Comparison of ENCODE assay signal across 14 cellular contexts in genomic region chr3:12289562-12289961, GRCh38. TPM values are rescaled to one million over a fixed set of nuclear protein-coding genes. Genes with fewer than 3 reads are reported as not detected.
A peak's percentile ranks its signal among the peaks of the same experiment; 100 is the strongest.
DNase-seq lines count a peak whose midpoint lies in the region; FAIRE-seq and TF ChIP-seq lines count a peak whose summit lies in the region.
"Had no signal": no experiment of that assay in that cellular context is flagged by ENCODE, and none has a peak within 500 bp of the region (broad histone marks: within the 10 kb centered on the region; RNA-seq: fewer than 3 reads in every experiment).

No MANE protein-coding gene starts in this region.

- BruUV-seq in MCF 10A (replicated peaks; lab: Mats Ljungman, UMichigan) (no TSS peak), mammary epithelial cell (replicated peaks; lab: Mats Ljungman, UMichigan) (no TSS peak)

- H3K4me1 Mint-ChIP-seq in MCF 10A (ENCODE audit: insufficient read depth, unreplicated experiment) (peaks cover 5% of the 10 kb centered on the region), type B pancreatic cell (ENCODE audit: unreplicated experiment) (no peaks in the 10 kb centered on the region)

- H3K36me3 Mint-ChIP-seq in MCF 10A (ENCODE audit: insufficient read depth, unreplicated experiment): no peaks in the 10 kb centered on the region
- no peaks in the 10 kb centered on the region for H3K36me3 Mint-ChIP-seq in type B pancreatic cell
- H3K36me3 Mint-ChIP-seq: activated naive CD4-positive, alpha-beta T cell treated with anti-CD3 and anti-CD28 coated beads, Interleukin-2, amount 50 U/mL, for 24 hours had no signal

- no peaks in the 10 kb centered on the region for H4K20me1 ChIP-seq in mammary epithelial cell (ENCODE audit: insufficient read depth, low read length)

- POLR2A ChIA-PET in MCF 10A (lab: Yijun Ruan, JAX): no interaction called here

- WGBS in mammary epithelial cell (ENCODE audit: low coverage, missing lambda C conversion rate): 87% methylated on average over 2 of the region's 2 CpGs

- H3K36me3 ChIP-seq in mammary epithelial cell (ENCODE audit: insufficient read depth, low read length): no peaks in the 10 kb centered on the region
- H3K36me3 ChIP-seq in mucosa of stomach (ENCODE audit: control insufficient read depth, insufficient read depth, low read length): no peaks in the 10 kb centered on the region
- no peaks in the 10 kb centered on the region for H3K36me3 ChIP-seq in MG63
- H3K36me3 ChIP-seq: SJCRH30 had no signal

- H3K9me3 ChIP-seq in mammary epithelial cell (replicated peaks; ENCODE audit: insufficient read depth, low read length) (no peaks in the 10 kb centered on the region), mucosa of stomach (ENCODE audit: control insufficient read depth, low read length) (no peaks in the 10 kb centered on the region), MG63 (no peaks in the 10 kb centered on the region)
- H3K9me3 ChIP-seq: SJCRH30 had no signal

- H3K4me1 ChIP-seq in mammary epithelial cell (ENCODE audit: insufficient read depth, low read length): peaks cover 11% of the 10 kb centered on the region
- H3K4me1 ChIP-seq in mucosa of stomach (ENCODE audit: control insufficient read depth, insufficient read depth, low read length): no peaks in the 10 kb centered on the region
- H3K4me1 ChIP-seq: foreskin keratinocyte, SJCRH30 had no signal

- in situ Hi-C loops in mammary epithelial cell (cut with MboI; ENCODE audit: low sequenced_read_pairs in 2 of 2): no loop called here

- H3K4me2 ChIP-seq in mammary epithelial cell (ENCODE audit: insufficient read depth, low read depth, low read length): no peak overlapping the region

- no peak overlapping the region for H3K4me3 ChIP-seq in mammary epithelial cell (replicated peaks in 1 of 3; ENCODE audit: insufficient read depth in 1 of 3, low read depth in 2 of 3, low read length in 3 of 3)
- peak overlapping the region; percentile 34 for H3K4me3 ChIP-seq in mucosa of stomach (ENCODE audit: low read length)
- H3K4me3 ChIP-seq in MG63: no peak overlapping the region
- H3K4me3 ChIP-seq: SJCRH30 had no signal

- peak; percentile 5 for FAIRE-seq in colon (lab: Jason Lieb, UNC)

- H3K9me3 Mint-ChIP-seq in MCF 10A (ENCODE audit: unreplicated experiment) (no peaks in the 10 kb centered on the region), type B pancreatic cell (no peaks in the 10 kb centered on the region)
- H3K9me3 Mint-ChIP-seq: activated naive CD4-positive, alpha-beta T cell treated with anti-CD3 and anti-CD28 coated beads, Interleukin-2, amount 50 U/mL, for 24 hours had no signal

- H3K9ac ChIP-seq in mammary epithelial cell (ENCODE audit: insufficient read depth, low read length) (no peak overlapping the region), mucosa of stomach (ENCODE audit: low read length) (peak overlapping the region; percentile 96)

- H3K27me3 ChIP-seq in mammary epithelial cell (ENCODE audit: insufficient read depth, low read length): peaks cover 9% of the 10 kb centered on the region
- H3K27me3 ChIP-seq in mucosa of stomach (ENCODE audit: control insufficient read depth, insufficient read depth, low read length): no peaks in the 10 kb centered on the region
- H3K27me3 ChIP-seq in MG63: no peaks in the 10 kb centered on the region
- H3K27me3 ChIP-seq: SJCRH30 had no signal

- no peak overlapping the region for H2AFZ ChIP-seq in mammary epithelial cell (ENCODE audit: low read depth, low read length)

- dilution Hi-C loops in mammary epithelial cell (cut with HindIII; ENCODE audit: low sequenced_read_pairs): no loop called here

- intact Hi-C loops in MCF 10A (cut with micrococcal nuclease): loop anchor here (2.0 to 5.0 kb wide), 2 partner anchors 112 to 189 kb away; no protein-coding TSS in a partner anchor
- intact Hi-C loops in mammary epithelial cell (cut with micrococcal nuclease): loop anchor here (5.0 kb wide), 1 partner anchor 188 kb away; no protein-coding TSS in a partner anchor

- H3K27ac ChIP-seq in mammary epithelial cell (ENCODE audit: insufficient read depth, low read depth, low read length): no peak overlapping the region
- H3K27ac ChIP-seq: foreskin keratinocyte, SJCRH30 had no signal

- H3K27me3 Mint-ChIP-seq in MCF 10A (ENCODE audit: insufficient read depth, unreplicated experiment): no peaks in the 10 kb centered on the region
- H3K27me3 Mint-ChIP-seq in type B pancreatic cell: peaks cover 62% of the 10 kb centered on the region

- H3K79me2 ChIP-seq in mammary epithelial cell (ENCODE audit: insufficient read depth, low read length): no peaks in the 10 kb centered on the region

- H3K27ac Mint-ChIP-seq in MCF 10A (ENCODE audit: low read depth, unreplicated experiment): no peak overlapping the region
- no peak overlapping the region for H3K27ac Mint-ChIP-seq in type B pancreatic cell
- H3K27ac Mint-ChIP-seq: activated naive CD4-positive, alpha-beta T cell treated with anti-CD3 and anti-CD28 coated beads, Interleukin-2, amount 50 U/mL, for 24 hours; naive thymus-derived CD4-positive, alpha-beta T cell had no signal

- DNase-seq in MCF 10A (ENCODE audit: unreplicated experiment) (no peak), mammary epithelial cell (no peak), type B pancreatic cell (ENCODE audit: extremely low spot score, unreplicated experiment) (no peak), DMS153 (lab: John Stamatoyannopoulos, UW) (no peak), MG63 (no peak), GM10266 (ENCODE audit: extremely low spot score) (no peak)
- DNase-seq: cortex of kidney; foreskin keratinocyte; naive thymus-derived CD4-positive, alpha-beta T cell; NCI-H1694 treated with DMSO at 0.1 percent for 48 hours; SJCRH30 had no signal

- peak overlapping the region; percentile 70 for H3K4me3 Mint-ChIP-seq in MCF 10A (ENCODE audit: unreplicated experiment)
- H3K4me3 Mint-ChIP-seq in type B pancreatic cell: peak overlapping the region; percentile 87
- H3K4me3 Mint-ChIP-seq: activated naive CD4-positive, alpha-beta T cell treated with anti-CD3 and anti-CD28 coated beads, Interleukin-2, amount 50 U/mL, for 24 hours had no signal

- CTCF ChIA-PET in MCF 10A (lab: Yijun Ruan, JAX) (no interaction called here), mammary epithelial cell (lab: Charles Lee; ENCODE audit: low non-redundant PET) (no interaction called here)

- no peak for TF ChIP-seq CTCF in MCF 10A (IDR thresholded peaks at IDR 0.05; ENCODE audit: unreplicated experiment)
- no peak for TF ChIP-seq CTCF in mammary epithelial cell (conservative IDR thresholded peaks at IDR 0.05 in 1 of 2, IDR thresholded peaks at IDR 0.05 in 1 of 2; ENCODE audit: extremely low read depth in 1 of 2, insufficient read depth in 1 of 2, low read depth in 1 of 2, low read length in 2 of 2)
- no peak for TF ChIP-seq CTCF in type B pancreatic cell (conservative IDR thresholded peaks at IDR 0.05)
- TF ChIP-seq CTCF in GM10266 (IDR thresholded peaks at IDR 0.05; ENCODE audit: control insufficient read depth, insufficient read depth, low read depth, missing control alignments): no peak

RNA-seq across cellular contexts. Expression of gene PPARG, which starts 0.7 kb away (rescaled TPM):
- total RNA-seq in MCF 10A (2022): 7.1 and 12.4 TPM in 2 replicates
- total RNA-seq in mammary epithelial cell: under 1 TPM; 0.17 to 0.54 TPM
- polyA plus RNA-seq in mammary epithelial cell: 0.45 TPM
- 0.62 TPM for polyA minus RNA-seq in mammary epithelial cell
- 21.5 and 28.8 TPM in 2 replicates for total RNA-seq in type B pancreatic cell (ENCODE audit: low replicate concordance)
- 7.2 and 12.6 TPM in 2 replicates for total RNA-seq in MG63 (2014; rRNA removed; shearing (Covaris generic); ENCODE audit: low replicate concordance)
- polyA plus RNA-seq: naive thymus-derived CD4-positive, alpha-beta T cell had no signal
